ENCODE assay signal across 11 cellular contexts in the genomic region with DNA sequence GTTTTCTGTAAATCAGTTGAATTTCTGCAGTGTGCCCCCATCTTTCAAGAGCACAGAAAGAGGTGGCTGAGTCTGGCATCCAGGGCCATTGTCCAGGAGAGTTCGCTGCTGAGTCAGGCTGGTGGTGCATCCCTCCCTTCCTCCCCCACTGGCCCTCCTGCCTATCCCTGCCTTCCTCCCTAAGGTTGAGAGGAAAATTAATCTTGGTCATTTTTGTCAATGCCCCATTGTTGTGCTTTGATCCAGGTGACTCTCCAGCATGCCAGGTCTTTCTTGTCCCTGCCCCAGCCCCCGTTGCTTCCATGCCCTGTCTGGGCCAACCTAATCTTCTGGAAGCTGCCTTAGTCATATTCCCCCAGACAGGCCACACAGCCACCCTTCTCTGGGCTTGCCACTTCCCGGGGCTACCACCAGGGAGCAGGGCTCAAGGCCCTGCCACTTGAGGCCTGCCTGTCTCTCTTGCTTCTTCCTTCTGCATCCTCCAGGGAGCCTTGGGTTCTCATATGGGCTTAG. TPM values are rescaled to one million over a fixed set of nuclear protein-coding genes. Genes with fewer than 3 reads are reported as not detected.
DNase-seq lines count a peak whose midpoint lies in the region; ATAC-seq and TF ChIP-seq lines count a peak whose summit lies in the region.
"Had no signal": no experiment of that assay in that cellular context is flagged by ENCODE, and none has a peak within 500 bp of the region (broad histone marks: within the 10 kb centered on the region; RNA-seq: fewer than 3 reads in every experiment).

No MANE protein-coding gene starts in this region.

- POLR2A ChIA-PET in T-cell (lab: Charles Lee), result no interaction called here

- H3K27me3 Mint-ChIP-seq in glutamatergic neuron (ENCODE audit: unreplicated experiment), result peaks cover 10% of the 10 kb centered on the region
- H3K27me3 Mint-ChIP-seq in T-cell, result no peaks in the 10 kb centered on the region

- H3K27ac ChIP-seq in 22Rv1 (no peak overlapping the region), RWPE2 (ENCODE audit: poor library complexity, severe bottlenecking) (peak overlapping the region; percentile 45)

- H3K9me3 Mint-ChIP-seq in glutamatergic neuron (ENCODE audit: unreplicated experiment), result peaks cover 5% of the 10 kb centered on the region
- H3K9me3 Mint-ChIP-seq in T-cell, result no peaks in the 10 kb centered on the region
- H3K9me3 Mint-ChIP-seq: central memory CD8-positive, alpha-beta T cell had no signal

- ATAC-seq in RWPE2 (ENCODE audit: low read depth), result peak; percentile 56
- ATAC-seq in GM19351 (IDR thresholded peaks at IDR 0.05; ENCODE audit: unreplicated experiment), result no peak
- no peak for ATAC-seq in T-cell (replicated peaks in 1 of 4)

- H3K36me3 Mint-ChIP-seq in glutamatergic neuron (ENCODE audit: unreplicated experiment) (no peaks in the 10 kb centered on the region), T-cell (no peaks in the 10 kb centered on the region)

- no peak for DNase-seq in GM10266 (ENCODE audit: extremely low spot score)
- DNase-seq in RWPE2 (ENCODE audit: low spot score), result no peak
- no peak for DNase-seq in glutamatergic neuron
- no peak for DNase-seq in T-cell
- no peak for DNase-seq in NCI-H146 treated with DMSO at 0.1 percent for 48 hours (lab: John Stamatoyannopoulos, UW; ENCODE audit: unreplicated experiment)
- no peak for DNase-seq in EL

- 0 out of 2 replicates have a peak, but pooled peaks have one; percentile 15 for TF ChIP-seq CTCF in 22Rv1 (IDR thresholded peaks at IDR 0.05)
- TF ChIP-seq CTCF in GM10266 (IDR thresholded peaks at IDR 0.05; ENCODE audit: control insufficient read depth, insufficient read depth, low read depth, missing control alignments), result peak; percentile 3
- peak; percentile 27 for TF ChIP-seq CTCF in RWPE2 (IDR thresholded peaks at IDR 0.05; ENCODE audit: poor library complexity, severe bottlenecking)
- peak; percentile 16 for TF ChIP-seq CTCF in glutamatergic neuron (IDR thresholded peaks at IDR 0.05; ENCODE audit: partially characterized antibody, unreplicated experiment)

- no peaks in the 10 kb centered on the region for H3K36me3 ChIP-seq in RWPE2 (ENCODE audit: low read depth)

- H3K4me1 ChIP-seq in RWPE2 (ENCODE audit: insufficient read depth, poor library complexity, severe bottlenecking), result peaks cover 31% of the 10 kb centered on the region

- no peaks in the 10 kb centered on the region for H3K27me3 ChIP-seq in RWPE2 (ENCODE audit: insufficient read depth, poor library complexity, severe bottlenecking)

- no peaks in the 10 kb centered on the region for H3K9me3 ChIP-seq in RWPE2 (ENCODE audit: severe bottlenecking)

- CTCF ChIA-PET in T-cell (lab: Charles Lee), result no interaction called here

- H3K4me3 ChIP-seq in RWPE2 (ENCODE audit: severe bottlenecking), result no peak overlapping the region

- H3K4me3 Mint-ChIP-seq in glutamatergic neuron (ENCODE audit: unreplicated experiment), result no peak overlapping the region
- no peak overlapping the region for H3K4me3 Mint-ChIP-seq in T-cell
- H3K4me3 Mint-ChIP-seq: central memory CD8-positive, alpha-beta T cell had no signal

- H3K27ac Mint-ChIP-seq in glutamatergic neuron (ENCODE audit: unreplicated experiment) (no peak overlapping the region), T-cell (no peak overlapping the region)

- no peaks in the 10 kb centered on the region for H3K4me1 Mint-ChIP-seq in glutamatergic neuron (ENCODE audit: low read depth, unreplicated experiment)
- no peaks in the 10 kb centered on the region for H3K4me1 Mint-ChIP-seq in T-cell
- H3K4me1 Mint-ChIP-seq: central memory CD8-positive, alpha-beta T cell had no signal

RNA-seq across cellular contexts. Expression of a gene that starts 26.6 kb away (rescaled TPM):
- total RNA-seq in glutamatergic neuron (ENCODE audit: unreplicated experiment) (not detected), T-cell (under 1 TPM in 1 of 5 donors, not detected in 4; 0.20 TPM)
- total RNA-seq: LHCN-M2 had no signal

RNA-seq across cellular contexts. Expression of a gene that starts 41.5 kb away (rescaled TPM):
- total RNA-seq in glutamatergic neuron (ENCODE audit: unreplicated experiment) (not detected), T-cell (not detected)
- total RNA-seq: LHCN-M2, RPMI7951 had no signal
